Comparison of ENCODE assay signal across 8 cellular contexts in the genomic region with DNA sequence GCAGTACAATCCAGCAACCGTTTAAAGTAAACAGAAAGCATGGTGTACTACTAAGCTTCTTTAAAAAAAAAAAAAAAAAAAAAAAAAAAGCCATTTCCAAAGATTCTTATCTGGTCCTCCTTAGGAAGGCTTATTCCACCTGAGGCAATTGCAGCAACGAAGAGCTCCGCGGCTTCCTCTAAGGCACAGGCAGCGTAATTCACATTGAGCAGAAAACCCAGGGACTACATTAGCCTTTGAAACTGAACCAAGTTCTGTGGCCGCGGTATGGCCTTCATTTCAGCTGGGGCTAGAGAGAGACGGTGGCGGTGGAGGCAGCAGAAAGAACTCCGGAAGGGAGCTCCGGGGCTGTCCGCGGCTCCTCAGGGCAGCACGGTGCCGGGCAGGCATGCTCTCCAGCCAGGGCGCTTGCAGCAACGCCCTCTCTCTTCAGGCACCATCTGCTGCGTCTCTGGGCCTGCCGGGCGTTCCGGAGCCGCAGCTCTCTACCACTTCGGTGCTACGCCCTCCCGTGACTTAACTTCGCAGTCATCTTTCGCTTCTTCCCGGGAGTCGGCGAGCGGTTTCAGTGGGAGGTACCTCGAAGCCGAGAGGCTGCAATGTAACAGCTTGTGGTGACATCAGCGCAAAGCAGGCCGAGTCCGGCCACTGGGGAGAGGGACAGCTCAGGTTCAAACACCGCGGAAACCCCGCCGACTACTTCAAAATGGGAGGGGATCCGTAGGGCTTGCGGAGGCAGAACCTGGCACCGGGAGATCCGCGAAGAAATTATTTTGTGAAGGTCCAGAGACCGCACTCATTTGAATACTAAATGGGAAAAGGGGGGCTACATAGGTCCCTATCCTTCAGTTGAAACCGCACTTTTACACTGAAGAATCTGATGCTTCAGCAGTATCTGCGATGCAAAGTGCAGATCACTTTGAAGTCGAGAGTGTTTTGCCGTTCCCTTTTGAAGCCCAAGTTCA.
DNase-seq lines count a peak whose midpoint lies in the region; ATAC-seq, FAIRE-seq and TF ChIP-seq lines count a peak whose summit lies in the region.

No MANE protein-coding gene starts in this region.

- H3K4me3 Mint-ChIP-seq in activated T-helper 2 cell treated with anti-CD3 and anti-CD28 coated beads, Interferon-gamma antibody, Interleukin-2, Interleukin-4, amounts not matched to agents 10 μg/mL and 5 μg/mL and 100 μg/mL, durations not matched to agents 14 hours and 24 hours and 36 hours (ENCODE audit: low read depth), result no peak overlapping the region
- no peak overlapping the region for H3K4me3 Mint-ChIP-seq in nephron

- H3K27me3 Mint-ChIP-seq in activated T-helper 2 cell treated with anti-CD3 and anti-CD28 coated beads, Interferon-gamma antibody, Interleukin-2, Interleukin-4, amounts not matched to agents 10 μg/mL and 5 μg/mL and 100 μg/mL, durations not matched to agents 14 hours and 24 hours and 36 hours (ENCODE audit: low read depth), result peaks cover 3% of the 10 kb centered on the region
- H3K27me3 Mint-ChIP-seq in nephron (ENCODE audit: low read depth), result no peaks in the 10 kb centered on the region

- H3K27ac Mint-ChIP-seq in activated T-helper 2 cell treated with anti-CD3 and anti-CD28 coated beads, Interferon-gamma antibody, Interleukin-2, Interleukin-4, amounts not matched to agents 10 μg/mL and 5 μg/mL and 100 μg/mL, durations not matched to agents 14 hours and 24 hours and 36 hours, result no peak overlapping the region
- H3K27ac Mint-ChIP-seq in nephron, result no peak overlapping the region

- peak; percentile 90 for FAIRE-seq in RCC 7860 (lab: Jason Lieb, UNC)

- H3K9me3 Mint-ChIP-seq in activated T-helper 2 cell treated with anti-CD3 and anti-CD28 coated beads, Interferon-gamma antibody, Interleukin-2, Interleukin-4, amounts not matched to agents 10 μg/mL and 5 μg/mL and 100 μg/mL, durations not matched to agents 14 hours and 24 hours and 36 hours, result no peaks in the 10 kb centered on the region
- no peaks in the 10 kb centered on the region for H3K9me3 Mint-ChIP-seq in nephron

- intact Hi-C loops in activated T-helper 2 cell treated with anti-CD3 and anti-CD28 coated beads, Interferon-gamma antibody, Interleukin-2, Interleukin-4, amounts not matched to agents 10 μg/mL and 5 μg/mL and 100 μg/mL, durations not matched to agents 14 hours and 24 hours and 36 hours (cut with micrococcal nuclease), result loop anchor here (1.0 to 2.0 kb wide), 2 partner anchors 52 to 309 kb away; no protein-coding TSS in a partner anchor

- peaks cover 2% of the 10 kb centered on the region for H3K4me1 Mint-ChIP-seq in activated T-helper 2 cell treated with anti-CD3 and anti-CD28 coated beads, Interferon-gamma antibody, Interleukin-2, Interleukin-4, amounts not matched to agents 10 μg/mL and 5 μg/mL and 100 μg/mL, durations not matched to agents 14 hours and 24 hours and 36 hours (ENCODE audit: low read depth)
- H3K4me1 Mint-ChIP-seq in nephron, result peaks cover 9% of the 10 kb centered on the region

- peak; percentile 35 for TF ChIP-seq CTCF in foreskin fibroblast (IDR thresholded peaks at IDR 0.05; ENCODE audit: low read depth, low read length)
- peak in 2 of 3 experiments; percentile 17 to 30 for TF ChIP-seq CTCF in nephron (IDR thresholded peaks at IDR 0.05; ENCODE audit: unreplicated experiment in 3 of 3)

- peak; percentile 96 for ATAC-seq in GM21723 (IDR thresholded peaks at IDR 0.05; ENCODE audit: unreplicated experiment)

- H3K36me3 Mint-ChIP-seq in activated T-helper 2 cell treated with anti-CD3 and anti-CD28 coated beads, Interferon-gamma antibody, Interleukin-2, Interleukin-4, amounts not matched to agents 10 μg/mL and 5 μg/mL and 100 μg/mL, durations not matched to agents 14 hours and 24 hours and 36 hours (ENCODE audit: low read depth), result no peaks in the 10 kb centered on the region
- peaks cover under 1% of the 10 kb centered on the region for H3K36me3 Mint-ChIP-seq in nephron (ENCODE audit: low read depth)

- DNase-seq in EH (ENCODE audit: low read depth) (peak; percentile 99), RCC 7860 (ENCODE audit: low spot score) (peak; percentile 94), foreskin fibroblast (peak; percentile 99)
- DNase-seq in Jurkat, Clone E6-1 (ENCODE audit: low read depth, low spot score), result peak; percentile 51
- DNase-seq in activated T-helper 2 cell treated with anti-CD3 and anti-CD28 coated beads, Interferon-gamma antibody, Interleukin-2, Interleukin-4, amounts not matched to agents 10 μg/mL and 5 μg/mL and 100 μg/mL, durations not matched to agents 14 hours and 24 hours and 36 hours (ENCODE audit: low spot score), result peak; percentile 70
- peak; percentile 46 for DNase-seq in stimulated activated naive CD4-positive, alpha-beta T cell treated with Interleukin-2 at 50 U/mL for 16 hours (lab: John Stamatoyannopoulos, UW)

- peak overlapping the region; percentile 55 for H3K4me3 ChIP-seq in Jurkat, Clone E6-1 (ENCODE audit: low read length)
- H3K4me3 ChIP-seq in foreskin fibroblast (ENCODE audit: low read depth in 1 of 2, low read length in 2 of 2), result peak overlapping the region; percentile 53 to 89

Comparison
In these comparisons a context has a peak if more than half of its experiments do, and no peak if none do; other contexts are left out.
1. Peak in every context shown above with its lines: DNase-seq, ATAC-seq and H3K4me3 ChIP-seq.
2. DNase-seq: peak in every context shown above with its lines; median percentile 99 in EH; 99 in foreskin fibroblast; 94 in RCC 7860; 70 in activated T-helper 2 cell treated with anti-CD3 and anti-CD28 coated beads, Interferon-gamma antibody, Interleukin-2, Interleukin-4, amounts not matched to agents 10 μg/mL and 5 μg/mL and 100 μg/mL, durations not matched to agents 14 hours and 24 hours and 36 hours; 51 in Jurkat, Clone E6-1; 46 in stimulated activated naive CD4-positive, alpha-beta T cell treated with Interleukin-2 at 50 U/mL for 16 hours.